16 cellular contexts compared by ENCODE assay signal in the genomic region with DNA sequence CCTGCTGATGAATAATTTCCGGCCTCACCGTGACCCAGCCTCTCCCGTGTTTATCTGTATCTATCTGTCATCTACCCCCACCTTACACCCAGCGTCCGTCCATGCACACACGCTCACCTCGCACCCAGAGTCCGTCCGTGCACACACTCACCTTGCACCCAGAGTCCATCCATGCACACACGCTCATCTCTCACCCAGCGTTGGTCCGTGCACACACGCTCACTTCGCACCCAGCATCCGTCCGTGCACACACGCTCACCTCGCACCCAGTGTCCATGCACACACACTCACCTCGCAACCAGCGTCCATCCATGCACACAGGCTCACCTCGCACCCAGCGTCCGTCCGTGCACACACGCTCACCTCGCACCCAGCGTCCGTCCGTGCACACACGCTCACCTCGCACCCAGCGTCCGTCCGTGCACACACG. TPM values are rescaled to one million over a fixed set of nuclear protein-coding genes. Genes with fewer than 3 reads are reported as not detected.
DNase-seq lines count a peak whose midpoint lies in the region; ATAC-seq and TF ChIP-seq lines count a peak whose summit lies in the region.
"Had no signal": no experiment of that assay in that cellular context is flagged by ENCODE, and none has a peak within 500 bp of the region (broad histone marks: within the 10 kb centered on the region; RNA-seq: fewer than 3 reads in every experiment).

No MANE protein-coding gene starts in this region.

- H2BK12ac ChIP-seq in mesenchymal stem cell (ENCODE audit: low read length in 2 of 2) = peak overlapping the region in 1 of 2 experiments; percentile 0

- H3K27me3 ChIP-seq in right atrium auricular region = no peaks in the 10 kb centered on the region
- peaks cover 0 to 11% of the 10 kb centered on the region in 2 experiments for H3K27me3 ChIP-seq in mesenchymal stem cell (ENCODE audit: control insufficient read depth in 1 of 2, insufficient read depth in 1 of 2, low read length in 2 of 2)
- no peaks in the 10 kb centered on the region for H3K27me3 ChIP-seq in sigmoid colon
- no peaks in the 10 kb centered on the region for H3K27me3 ChIP-seq in mesendoderm (ENCODE audit: insufficient read depth, low read length, poor library complexity)

- no peak overlapping the region for H3K27ac Mint-ChIP-seq in chondrocyte (ENCODE audit: unreplicated experiment)

- H2AK5ac ChIP-seq in mesenchymal stem cell (ENCODE audit: low read length, severe bottlenecking) (peak overlapping the region; percentile 72), mesendoderm (ENCODE audit: low read length) (no peak overlapping the region)

- no peak overlapping the region for H4K91ac ChIP-seq in mesenchymal stem cell (ENCODE audit: low read length)

- H3K36me3 ChIP-seq in right atrium auricular region (no peaks in the 10 kb centered on the region), mesenchymal stem cell (ENCODE audit: control insufficient read depth in 1 of 2, insufficient read depth in 2 of 2, low read depth in 1 of 2, low read length in 2 of 2) (no peaks in the 10 kb centered on the region), sigmoid colon (no peaks in the 10 kb centered on the region), mesendoderm (ENCODE audit: control insufficient read depth, insufficient read depth, low read length) (no peaks in the 10 kb centered on the region)

- no peak overlapping the region for H3K23ac ChIP-seq in mesenchymal stem cell (ENCODE audit: low read length in 2 of 2)
- no peak overlapping the region for H3K23ac ChIP-seq in mesendoderm (ENCODE audit: low read length)

- peaks cover 0 to 5% of the 10 kb centered on the region in 2 donors for H3K9me3 ChIP-seq in right atrium auricular region
- no peaks in the 10 kb centered on the region for H3K9me3 ChIP-seq in mesenchymal stem cell (ENCODE audit: control insufficient read depth, low read length)
- H3K9me3 ChIP-seq in sigmoid colon = no peaks in the 10 kb centered on the region

- no peak overlapping the region for H4K5ac ChIP-seq in mesendoderm (ENCODE audit: low read length)

- H3K4me1 ChIP-seq in right atrium auricular region (no peaks in the 10 kb centered on the region), mesenchymal stem cell (ENCODE audit: control insufficient read depth, insufficient read depth, low read depth, low read length) (peaks cover 15% of the 10 kb centered on the region), sigmoid colon (no peaks in the 10 kb centered on the region), mesendoderm (ENCODE audit: control insufficient read depth, low read depth, low read length) (no peaks in the 10 kb centered on the region)

- H2BK15ac ChIP-seq in mesenchymal stem cell (ENCODE audit: low read depth, poor library complexity, severe bottlenecking) = no peak overlapping the region
- H2BK15ac ChIP-seq in mesendoderm (replicated peaks; ENCODE audit: low read depth) = no peak overlapping the region

- DNase-seq in Right ventricle myocardium inferior (ENCODE audit: missing footprints) (peak; percentile 43), right atrium auricular region (ENCODE audit: low spot score) (no peak), chondrocyte (ENCODE audit: low spot score) (peak; percentile 60), mesenchymal stem cell (no peak), sigmoid colon (peak; percentile 46), mesendoderm (no peak), HK-2 (ENCODE audit: unreplicated experiment) (no peak)
- DNase-seq: DMS79 treated with DMSO at 0.1 percent for 48 hours; KBM-7; NCI-H1436 treated with DMSO at 0.1 percent for 48 hours; NCI-H2081; NCI-H526; NK-92 treated with Interleukin-12 subunit alpha and Interleukin-12 subunit beta, amount 100 ng/mL, for 24 hours had no signal

- no peak overlapping the region for H3K4me3 Mint-ChIP-seq in chondrocyte (ENCODE audit: unreplicated experiment)

- H3K9me3 Mint-ChIP-seq in chondrocyte (ENCODE audit: low read depth) = peaks cover 3% of the 10 kb centered on the region

- H2BK5ac ChIP-seq in mesenchymal stem cell (ENCODE audit: low read depth, low read length, poor library complexity, severe bottlenecking) = no peak overlapping the region
- no peak overlapping the region for H2BK5ac ChIP-seq in mesendoderm (ENCODE audit: low read length)

- H3K4me3 ChIP-seq in right atrium auricular region = no peak overlapping the region
- peak overlapping the region in 1 of 2 experiments; percentile 37 for H3K4me3 ChIP-seq in mesenchymal stem cell (ENCODE audit: insufficient read depth in 1 of 2, low read depth in 1 of 2, low read length in 2 of 2)
- no peak overlapping the region for H3K4me3 ChIP-seq in sigmoid colon
- H3K4me3 ChIP-seq in mesendoderm (ENCODE audit: low read length) = no peak overlapping the region

- H3K27ac ChIP-seq in right atrium auricular region (no peak overlapping the region), mesenchymal stem cell (ENCODE audit: low read length, poor library complexity, severe bottlenecking) (no peak overlapping the region), sigmoid colon (no peak overlapping the region), mesendoderm (ENCODE audit: low read depth, low read length) (no peak overlapping the region)
- H3K27ac ChIP-seq: C4-2B had no signal

- TF ChIP-seq CTCF in right atrium auricular region (IDR thresholded peaks at IDR 0.05) (no peak), chondrocyte (IDR thresholded peaks at IDR 0.05) (no peak), sigmoid colon (IDR thresholded peaks at IDR 0.05) (no peak)

- no peak for TF ChIP-seq POLR2A in sigmoid colon (IDR thresholded peaks at IDR 0.05)

- H3K18ac ChIP-seq in mesenchymal stem cell (ENCODE audit: low read depth in 1 of 2, low read length in 2 of 2) (peak overlapping the region in 1 of 2 experiments; percentile 18), mesendoderm (ENCODE audit: low read length) (no peak overlapping the region)

- no peaks in the 10 kb centered on the region for H3K79me1 ChIP-seq in mesenchymal stem cell (replicated peaks; ENCODE audit: low read length, poor library complexity, severe bottlenecking)
- H3K79me1 ChIP-seq in mesendoderm (ENCODE audit: low read length) = no peaks in the 10 kb centered on the region

- H3K4ac ChIP-seq in mesenchymal stem cell (ENCODE audit: low read depth in 1 of 2, low read length in 2 of 2) (no peak overlapping the region), mesendoderm (ENCODE audit: low read depth, low read length) (no peak overlapping the region)

- H4K8ac ChIP-seq in mesenchymal stem cell (ENCODE audit: low read length) (no peak overlapping the region), mesendoderm (ENCODE audit: low read depth, low read length) (no peak overlapping the region)

- H3K4me1 Mint-ChIP-seq in chondrocyte (ENCODE audit: low read depth) = peaks cover 10% of the 10 kb centered on the region

- ATAC-seq in Right ventricle myocardium inferior (no peak), GM21723 (IDR thresholded peaks at IDR 0.05; ENCODE audit: unreplicated experiment) (no peak)
- ATAC-seq: PC-3 had no signal

- H3K56ac ChIP-seq in mesendoderm (ENCODE audit: low read length) = no peak overlapping the region

- H3K4me2 ChIP-seq in mesenchymal stem cell (ENCODE audit: low read length, poor library complexity, severe bottlenecking) = no peak overlapping the region
- no peak overlapping the region for H3K4me2 ChIP-seq in mesendoderm (ENCODE audit: low read length)

- no peak overlapping the region for H2BK120ac ChIP-seq in mesenchymal stem cell (ENCODE audit: low read depth, low read length)
- no peak overlapping the region for H2BK120ac ChIP-seq in mesendoderm (ENCODE audit: low read depth, low read length)

- H3K27me3 Mint-ChIP-seq in chondrocyte (ENCODE audit: low read depth) = no peaks in the 10 kb centered on the region

- peak overlapping the region in 1 of 2 experiments; percentile 73 for H3K14ac ChIP-seq in mesenchymal stem cell (ENCODE audit: low read length in 2 of 2)

- intact Hi-C loops in Right ventricle myocardium inferior (cut with DNase I) (no loop called here), sigmoid colon (cut with DNase I) (no loop called here)

- no peaks in the 10 kb centered on the region for H3K36me3 Mint-ChIP-seq in chondrocyte (ENCODE audit: low read depth)

- no peak for TF ChIP-seq EP300 in sigmoid colon (IDR thresholded peaks at IDR 0.05)

- no peak overlapping the region for H2AFZ ChIP-seq in mesenchymal stem cell (ENCODE audit: low read depth, low read length)

- no peaks in the 10 kb centered on the region for H3K79me2 ChIP-seq in mesendoderm (ENCODE audit: control insufficient read depth, insufficient read depth, low read length)

- H3K9ac ChIP-seq in mesenchymal stem cell (ENCODE audit: low read length) (no peak overlapping the region), mesendoderm (ENCODE audit: low read length) (no peak overlapping the region)

- WGBS in mesenchymal stem cell = 96% methylated on average over 25 of the region's 35 CpGs
- WGBS in sigmoid colon, 2 donors = 92 to 94% methylated on average over 32 to 33 of the region's 35 CpGs
- no CpG with 5 or more reads among the region's 35 CpGs for WGBS in mesendoderm (ENCODE audit: extremely low coverage, insufficient coverage, low lambda C conversion rate)

RNA-seq across cellular contexts. Expression of a gene that starts 25.0 kb away (rescaled TPM):
- total RNA-seq in Right ventricle myocardium inferior (51.6 TPM), right atrium auricular region (100 to 1,000 TPM; 117 to 134 TPM), chondrocyte (322 to 628 TPM (median 616 TPM) in 3 replicates), sigmoid colon (100 to 1,000 TPM in 3 of 4 donors, 10 to 100 TPM in 1; 39.7 to 197 (median 103) TPM)
- 330 TPM for polyA plus RNA-seq in mesenchymal stem cell (2013, experiment 1 of 2)
- 322 TPM for polyA plus RNA-seq in mesenchymal stem cell (2013, experiment 2 of 2)
- polyA plus RNA-seq in sigmoid colon = 10 to 100 TPM in 1 of 3 donors, 1 to 10 TPM in 2; 4.4 to 34.8 (median 5.4) TPM
- polyA plus RNA-seq in mesendoderm (2013, experiment 1 of 2) = 84.0 TPM
- 85.5 TPM for polyA plus RNA-seq in mesendoderm (2013, experiment 2 of 2)

Comparison
In these comparisons a context has a peak if more than half of its experiments do, and no peak if none do; other contexts are left out.
1. DNase-seq: peak in Right ventricle myocardium inferior (single experiment), chondrocyte (single experiment) and sigmoid colon (single experiment); none in right atrium auricular region (single experiment), mesenchymal stem cell (single experiment), mesendoderm (single experiment) and HK-2 (single experiment).